Comparison of ENCODE assay signal across 3 cellular contexts in the genomic region with DNA sequence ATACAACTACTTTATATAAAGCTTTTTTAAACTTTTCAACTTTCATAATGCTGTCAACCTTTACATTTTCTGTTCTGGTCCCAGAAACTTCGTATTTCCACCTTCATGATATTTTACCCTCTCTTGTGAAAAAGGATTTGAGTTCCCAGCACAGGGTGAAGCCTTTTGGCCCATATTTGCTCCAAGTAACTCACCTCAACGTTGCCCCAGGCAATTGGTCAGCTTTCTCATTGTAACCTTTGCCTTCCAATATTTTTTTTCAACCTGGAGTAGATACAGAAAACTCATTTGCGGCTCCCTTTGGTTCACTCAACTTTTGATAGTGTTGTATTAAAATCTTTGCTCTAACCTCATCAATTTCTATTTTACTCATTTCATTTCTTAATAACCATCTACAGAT.
"Had no signal": no experiment of that assay in that cellular context is flagged by ENCODE, and none has a peak within 500 bp of the region (broad histone marks: within the 10 kb centered on the region; RNA-seq: fewer than 3 reads in every experiment).

No MANE protein-coding gene starts in this region.

- DNase-seq: GDM1, GF-D8 had no signal

- ATAC-seq: GM12878 had no signal

- H3K4me3 ChIP-seq: GM12878 had no signal
